20 cellular contexts compared by ENCODE assay signal in the genomic region with DNA sequence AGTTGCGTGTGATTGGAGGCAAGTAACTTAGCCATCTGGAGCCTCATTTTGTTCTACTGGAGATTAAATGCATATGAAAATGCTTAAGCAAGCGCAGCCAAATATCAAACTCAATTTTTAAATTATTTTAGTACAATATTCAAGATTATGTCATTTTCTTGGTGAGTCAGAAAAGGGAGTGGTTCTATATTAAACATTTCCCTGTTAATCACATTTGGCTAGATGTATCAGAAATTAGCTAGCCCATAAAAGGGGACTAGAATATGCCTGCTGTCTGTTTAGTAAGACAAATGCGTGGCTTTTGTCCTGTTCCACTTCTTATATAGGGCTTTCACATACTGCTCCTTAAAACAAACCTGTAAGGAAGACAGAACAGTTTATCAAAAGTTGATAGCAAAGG.
"Had no signal": no experiment of that assay in that cellular context is flagged by ENCODE, and none has a peak within 500 bp of the region (broad histone marks: within the 10 kb centered on the region; RNA-seq: fewer than 3 reads in every experiment).

No MANE protein-coding gene starts in this region.

- H3K36me3 ChIP-seq: left ventricle myocardium inferior, ovary, sigmoid colon, spleen, tibial nerve, uterus had no signal

- DNase-seq: kidney; left colon; left ventricle myocardium inferior; mesendoderm; mucosa of descending colon; naive thymus-derived CD4-positive, alpha-beta T cell; ovary; right cardiac atrium; sigmoid colon; spleen; stimulated activated CD4-positive, alpha-beta T cell treated with anti-CD3 and anti-CD28 coated beads, Interleukin-4, amount 100 ng/mL, for 24 hours; stimulated activated naive CD4-positive, alpha-beta T cell treated with Interleukin-2 at 50 U/mL for 16 hours; stimulated activated naive CD8-positive, alpha-beta T cell treated with anti-CD3 and anti-CD28 coated beads, Interleukin-15, amount 100 ng/mL, for 72 hours; substantia nigra; uterus had no signal

- H3K9me3 ChIP-seq: left ventricle myocardium inferior, mucosa of descending colon, ovary, sigmoid colon, spleen, tibial nerve, uterus had no signal

- ATAC-seq: left colon; mucosa of descending colon; naive thymus-derived CD4-positive, alpha-beta T cell; natural killer cell treated with Interleukin-12 subunit alpha and Interleukin-12 subunit beta and Interleukin-15 and Interleukin-18, amount 100 ng/mL, for 72 hours; right cardiac atrium; stimulated activated memory B cell treated with anti-CD40 and anti-IgM and Interleukin-4, amounts not matched to agents 10 μg/mL and 1 μg/mL and 100 μg/mL, for 72 hours; stimulated activated naive CD8-positive, alpha-beta T cell treated with anti-CD3 and anti-CD28 coated beads, Interleukin-15, amount 100 ng/mL, for 72 hours had no signal

- H3K27me3 ChIP-seq: ovary, tibial nerve, uterus had no signal

- H3K4me1 ChIP-seq: left ventricle myocardium inferior, sigmoid colon, tibial nerve, uterus had no signal

- H3K79me2 ChIP-seq: hepatocyte had no signal

- H3K4me2 ChIP-seq: hepatocyte had no signal

- H3K4me3 ChIP-seq: hepatocyte, left ventricle myocardium inferior, lung, mucosa of descending colon, ovary, sigmoid colon, spleen, tibial nerve, uterus had no signal

- H3K27ac ChIP-seq: hepatocyte, left ventricle myocardium inferior, ovary, sigmoid colon, spleen, tibial nerve, uterus had no signal

- H2AFZ ChIP-seq: hepatocyte had no signal
